In genomic region chr19:5627395-5627904, GRCh38 we compare ENCODE assay signal across 8 cellular contexts. TPM values are rescaled to one million over a fixed set of nuclear protein-coding genes. Genes with fewer than 3 reads are reported as not detected.
DNase-seq lines count a peak whose midpoint lies in the region; ATAC-seq and TF ChIP-seq lines count a peak whose summit lies in the region.

No MANE protein-coding gene starts in this region.

- no peak overlapping the region for H3K27ac ChIP-seq in fibroblast of lung (ENCODE audit: insufficient read depth, low read length)

- H3K4me3 Mint-ChIP-seq in T-helper 2 cell treated with Interferon-gamma antibody and Interleukin-4, amounts not matched to agents 5 μg/mL and 100 μg/mL, for 36 hours, result peak overlapping the region; percentile 36

- DNase-seq in GM19238 (ENCODE audit: insufficient read length, low spot score), result peak; percentile 53
- DNase-seq in T-helper 2 cell treated with Interferon-gamma antibody and Interleukin-4, amounts not matched to agents 5 μg/mL and 100 μg/mL, for 36 hours (ENCODE audit: low spot score), result peak; percentile 27
- peak; percentile 34 to 45 for DNase-seq in fibroblast of lung (ENCODE audit: low read depth in 2 of 2)
- peak; percentile 76 for DNase-seq in sciatic nerve (ENCODE audit: low spot score)
- DNase-seq in RPMI8226, result no peak

- H3K4me1 Mint-ChIP-seq in T-helper 2 cell treated with Interferon-gamma antibody and Interleukin-4, amounts not matched to agents 5 μg/mL and 100 μg/mL, for 36 hours (ENCODE audit: low read depth), result peaks cover 52% of the 10 kb centered on the region

- H3K36me3 ChIP-seq in fibroblast of lung (ENCODE audit: control insufficient read depth, insufficient read depth, low read length), result peaks cover 6% of the 10 kb centered on the region

- H3K4me1 ChIP-seq in fibroblast of lung (ENCODE audit: control insufficient read depth, extremely low read depth, insufficient read depth, low read length), result peaks cover 23% of the 10 kb centered on the region

- peaks cover 62% of the 10 kb centered on the region for H3K36me3 Mint-ChIP-seq in T-helper 2 cell treated with Interferon-gamma antibody and Interleukin-4, amounts not matched to agents 5 μg/mL and 100 μg/mL, for 36 hours (ENCODE audit: low read depth)

- H3K9me3 ChIP-seq in fibroblast of lung (ENCODE audit: control insufficient read depth, insufficient read depth, low read depth, low read length), result no peaks in the 10 kb centered on the region

- no peak for ATAC-seq in sciatic nerve
- no peak for ATAC-seq in GM21367 (IDR thresholded peaks at IDR 0.05; ENCODE audit: unreplicated experiment)
- no peak for ATAC-seq in HG03025 (IDR thresholded peaks at IDR 0.05; ENCODE audit: low FRiP score, unreplicated experiment)
- no peak for ATAC-seq in HG02840 (IDR thresholded peaks at IDR 0.05; ENCODE audit: low FRiP score, unreplicated experiment)

- H3K27ac Mint-ChIP-seq in T-helper 2 cell treated with Interferon-gamma antibody and Interleukin-4, amounts not matched to agents 5 μg/mL and 100 μg/mL, for 36 hours, result peak overlapping the region; percentile 62

- H3K79me2 ChIP-seq in fibroblast of lung (ENCODE audit: control insufficient read depth, insufficient read depth, low read length), result peaks cover 92% of the 10 kb centered on the region

- intact Hi-C loops in sciatic nerve (cut with DNase I), result no loop called here

- no peaks in the 10 kb centered on the region for H3K27me3 ChIP-seq in fibroblast of lung (ENCODE audit: control insufficient read depth, insufficient read depth, low read length)

- H3K9ac ChIP-seq in fibroblast of lung (ENCODE audit: insufficient read depth, low read length), result no peak overlapping the region

- H3K27me3 Mint-ChIP-seq in T-helper 2 cell treated with Interferon-gamma antibody and Interleukin-4, amounts not matched to agents 5 μg/mL and 100 μg/mL, for 36 hours (ENCODE audit: low read depth), result peaks cover 3% of the 10 kb centered on the region

- peaks cover 2% of the 10 kb centered on the region for H4K20me1 ChIP-seq in fibroblast of lung (ENCODE audit: control insufficient read depth, extremely low read depth, insufficient read depth, low read length)

- no peaks in the 10 kb centered on the region for H3K9me3 Mint-ChIP-seq in T-helper 2 cell treated with Interferon-gamma antibody and Interleukin-4, amounts not matched to agents 5 μg/mL and 100 μg/mL, for 36 hours

- H3K4me3 ChIP-seq in fibroblast of lung (replicated peaks in 1 of 4; ENCODE audit: control extremely low read depth in 1 of 4, insufficient read depth in 1 of 4, low read depth in 3 of 4, low read length in 4 of 4), result no peak overlapping the region

- no peak for TF ChIP-seq CTCF in fibroblast of lung (conservative IDR thresholded peaks at IDR 0.05 in 1 of 2, IDR thresholded peaks at IDR 0.05 in 1 of 2; ENCODE audit: low read depth in 1 of 2, low read length in 2 of 2)

- H2AFZ ChIP-seq in fibroblast of lung (ENCODE audit: low read length), result no peak overlapping the region

- H3K4me2 ChIP-seq in fibroblast of lung (ENCODE audit: extremely low read depth, insufficient read depth, low read length), result no peak overlapping the region

RNA-seq across cellular contexts. Expression of gene SAFB, which starts 4.6 kb away (rescaled TPM):
- total RNA-seq in fibroblast of lung, result 48.5 and 51.0 TPM in 2 replicates
- polyA plus RNA-seq in fibroblast of lung, result 28.0 and 34.3 TPM in 2 replicates
- 41.1 and 50.2 TPM in 2 replicates for polyA plus RNA-seq in fibroblast of lung (2012)
- 6.8 and 8.4 TPM in 2 replicates for polyA minus RNA-seq in fibroblast of lung (ENCODE audit: low replicate concordance)
- total RNA-seq in sciatic nerve, result 115 TPM

RNA-seq across cellular contexts. Expression of gene SAFB2, which starts 4.9 kb away (rescaled TPM):
- total RNA-seq in fibroblast of lung, result 29.0 and 35.8 TPM in 2 replicates
- 16.9 and 21.3 TPM in 2 replicates for polyA plus RNA-seq in fibroblast of lung
- polyA plus RNA-seq in fibroblast of lung (2012), result 25.1 and 32.6 TPM in 2 replicates
- 20.3 and 24.5 TPM in 2 replicates for polyA minus RNA-seq in fibroblast of lung (ENCODE audit: low replicate concordance)
- 121 TPM for total RNA-seq in sciatic nerve

RNA-seq across cellular contexts. Expression of gene MICOS13, which starts 52.9 kb away (rescaled TPM):
- total RNA-seq in fibroblast of lung (29.3 and 73.5 TPM in 2 replicates), sciatic nerve (35.9 TPM)
- 20.7 and 20.8 TPM in 2 replicates for polyA plus RNA-seq in fibroblast of lung
- polyA plus RNA-seq in fibroblast of lung (2012), result 83.6 and 93.2 TPM in 2 replicates
- 29.2 and 29.9 TPM in 2 replicates for polyA minus RNA-seq in fibroblast of lung (ENCODE audit: low replicate concordance)

RNA-seq across cellular contexts. Expression of gene HSD11B1L, which starts 53.4 kb away (rescaled TPM):
- total RNA-seq in fibroblast of lung, result 11.0 and 13.0 TPM in 2 replicates
- polyA plus RNA-seq in fibroblast of lung, result 3.1 and 5.1 TPM in 2 replicates
- polyA plus RNA-seq in fibroblast of lung (2012), result 5.2 and 7.8 TPM in 2 replicates
- 5.6 TPM in 1 of 2 replicates, not detected in the other for polyA minus RNA-seq in fibroblast of lung (ENCODE audit: low replicate concordance)
- 3.7 TPM for total RNA-seq in sciatic nerve

RNA-seq across cellular contexts. Expression of gene TINCR, which starts 59.7 kb away (rescaled TPM):
- total RNA-seq in fibroblast of lung (under 0.01 and 0.17 TPM in 2 replicates), sciatic nerve (3.7 TPM)
- 0.02 and 0.06 TPM in 2 replicates for polyA plus RNA-seq in fibroblast of lung
- 0.05 TPM in 1 of 2 replicates, not detected in the other for polyA plus RNA-seq in fibroblast of lung (2012)
- polyA minus RNA-seq in fibroblast of lung (ENCODE audit: low replicate concordance), result not detected in 2 replicates
